16 cellular contexts compared by ENCODE assay signal in genomic region chr1:216306830-216307229, GRCh38.
DNase-seq lines count a peak whose midpoint lies in the region; ATAC-seq, FAIRE-seq and TF ChIP-seq lines count a peak whose summit lies in the region.
"Had no signal": no experiment of that assay in that cellular context is flagged by ENCODE, and none has a peak within 500 bp of the region (broad histone marks: within the 10 kb centered on the region; RNA-seq: fewer than 3 reads in every experiment).

No MANE protein-coding gene starts in this region.

- no peaks in the 10 kb centered on the region for H3K9me3 ChIP-seq in small intestine (ENCODE audit: control insufficient read depth, low read depth)
- H3K9me3 ChIP-seq: A549, SJCRH30 had no signal

- no peak overlapping the region for H3K4me3 Mint-ChIP-seq in Calu3 (ENCODE audit: low read depth, unreplicated experiment)

- no peaks in the 10 kb centered on the region for H3K4me1 ChIP-seq in small intestine (ENCODE audit: control insufficient read depth in 2 of 2, insufficient read depth in 1 of 2, low read depth in 1 of 2, low read length in 1 of 2)
- H3K4me1 ChIP-seq: A549, SJCRH30 had no signal

- H3K27me3 Mint-ChIP-seq in Calu3 (ENCODE audit: unreplicated experiment) = no peaks in the 10 kb centered on the region

- peak overlapping the region; percentile 62 for H3K27ac Mint-ChIP-seq in Calu3 (ENCODE audit: unreplicated experiment)

- DNase-seq in Calu3 (no peak), SK-MEL-5 (ENCODE audit: low read depth, low spot score) (peak; percentile 42), iPS DF 4.7 (ENCODE audit: extremely low read depth, low spot score) (peak; percentile 16), DMS79 (lab: John Stamatoyannopoulos, UW) (no peak), small intestine (no peak), amygdala (lab: John Stamatoyannopoulos, UW) (no peak)
- peak; percentile 2 for DNase-seq in Jurkat, Clone E6-1 (ENCODE audit: low read depth, low spot score)
- DNase-seq: DMS 273 treated with DMSO at 0.1 percent for 48 hours, GOT3, NCI-H187, NCI-H2171, NCI-H446 had no signal

- BruUV-seq in Calu3 (replicated peaks; lab: Mats Ljungman, UMichigan) = no TSS peak

- H3K4me1 Mint-ChIP-seq in Calu3 (ENCODE audit: low read depth, unreplicated experiment) = peaks cover 13% of the 10 kb centered on the region

- intact Hi-C loops in Calu3 (cut with micrococcal nuclease; ENCODE audit: unreplicated experiment) = no loop called here

- no peak for TF ChIP-seq CTCF in Calu3 (IDR thresholded peaks at IDR 0.05; ENCODE audit: unreplicated experiment)

- in situ Hi-C loops in SK-MEL-5 (cut with HindIII; ENCODE audit: low pct_unique_long_range_greater_than_20kb, low sequenced_read_pairs) = loop anchor here (10.0 kb wide), 1 partner anchor 258 kb away; no protein-coding TSS in a partner anchor

- H3K27me3 ChIP-seq in small intestine (ENCODE audit: control insufficient read depth in 2 of 2, insufficient read depth in 2 of 2, low read length in 2 of 2) = no peaks in the 10 kb centered on the region
- H3K27me3 ChIP-seq: SJCRH30 had no signal

- no peaks in the 10 kb centered on the region for H3K36me3 ChIP-seq in small intestine (ENCODE audit: control insufficient read depth in 2 of 2, insufficient read depth in 2 of 2, low read length in 2 of 2)
- H3K36me3 ChIP-seq: SJCRH30 had no signal

- FAIRE-seq in small intestine (lab: Jason Lieb, UNC) = no peak
- FAIRE-seq: A549 had no signal

- CTCF ChIA-PET in Calu3 (lab: Charles Lee) = no interaction called here

- no peaks in the 10 kb centered on the region for H3K36me3 Mint-ChIP-seq in Calu3 (ENCODE audit: insufficient read depth, unreplicated experiment)

- no peak overlapping the region for H3K27ac ChIP-seq in small intestine (ENCODE audit: low read depth in 1 of 2, low read length in 1 of 2)
- H3K27ac ChIP-seq: A549, C4-2B, SJCRH30 had no signal

- WGBS in small intestine, 3 donors = 74 to 82% (median 79%) methylated on average over 4 of the region's 4 CpGs

- ATAC-seq in GM18870 (IDR thresholded peaks at IDR 0.05; ENCODE audit: unreplicated experiment) = no peak
- ATAC-seq: A549 had no signal

- no peaks in the 10 kb centered on the region for H3K9me3 Mint-ChIP-seq in Calu3 (ENCODE audit: low read depth, unreplicated experiment)

- H3K4me3 ChIP-seq in Jurkat, Clone E6-1 (ENCODE audit: low read length) = no peak overlapping the region
- H3K4me3 ChIP-seq in small intestine (ENCODE audit: low read depth in 1 of 2, low read length in 2 of 2) = no peak overlapping the region
- H3K4me3 ChIP-seq: A549, SJCRH30 had no signal

Comparison
In these comparisons a context has a peak if more than half of its experiments do, and no peak if none do; other contexts are left out.
1. DNase-seq: peak in Jurkat, Clone E6-1 (single experiment), SK-MEL-5 (single experiment) and iPS DF 4.7 (single experiment); none in Calu3 (single experiment), DMS79 (single experiment), small intestine (single experiment) and amygdala (0 of 56).